ENCODE assay signal across 8 cellular contexts in the genomic region with DNA sequence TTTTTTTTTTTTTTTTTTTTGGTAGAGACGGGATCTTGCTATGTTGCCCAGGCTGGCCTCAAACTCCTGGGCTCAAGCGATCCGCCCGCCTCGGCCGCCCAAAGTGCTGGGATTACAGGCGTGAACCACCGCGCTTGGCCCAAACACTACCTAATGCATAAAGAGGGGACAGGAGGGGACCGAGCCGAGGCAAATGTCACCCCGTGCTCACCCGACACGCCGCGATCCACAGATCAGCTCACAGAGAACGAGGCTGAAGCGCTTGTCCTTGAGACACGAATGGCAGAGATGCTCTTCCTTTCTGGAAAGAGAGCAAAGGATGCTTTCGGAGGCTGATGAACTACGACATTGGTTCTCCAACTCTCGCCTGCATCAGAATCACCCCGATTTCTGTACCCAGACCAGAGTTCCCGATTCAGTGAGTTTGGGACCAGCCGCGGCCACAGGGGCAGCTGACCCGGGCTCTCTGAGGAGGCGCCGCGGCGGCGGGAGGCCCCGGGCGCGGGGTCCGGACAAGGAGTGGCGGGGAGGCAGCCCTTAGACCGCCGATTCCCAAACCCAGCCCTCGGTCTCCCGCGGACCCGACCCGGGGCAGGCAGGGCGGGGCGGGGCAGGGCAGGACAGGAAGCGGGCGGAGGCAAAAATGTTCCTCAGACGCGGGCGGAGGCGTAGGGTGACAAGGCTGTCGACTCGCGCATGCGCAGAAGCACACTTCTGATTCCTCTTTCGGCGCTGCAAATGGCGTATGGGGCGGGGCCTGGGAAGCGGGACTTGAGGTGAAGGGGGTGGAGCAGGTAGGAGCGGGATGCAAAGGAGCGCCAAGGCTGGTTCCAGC. TPM values are rescaled to one million over a fixed set of nuclear protein-coding genes. Genes with fewer than 3 reads are reported as not detected.
DNase-seq lines count a peak whose midpoint lies in the region; ATAC-seq and TF ChIP-seq lines count a peak whose summit lies in the region.

TSS of gene ZNF699 (minus strand) at position 700 of the 835 bp plus-strand sequence. CDS start 4,719 bp downstream, outside the sequence.

- TF ChIP-seq CTCF in KMS-11 (conservative IDR thresholded peaks at IDR 0.05; ENCODE audit: low read depth, low read length) (no peak), Peyer's patch (IDR thresholded peaks at IDR 0.05) (no peak), fibroblast of mammary gland (conservative IDR thresholded peaks at IDR 0.05; ENCODE audit: control insufficient read depth, insufficient read depth, low read depth, low read length) (no peak)

- no peaks in the 10 kb centered on the region for H3K79me2 ChIP-seq in KMS-11 (ENCODE audit: insufficient read depth, low read depth)

- POLR2A ChIA-PET in naive thymus-derived CD8-positive, alpha-beta T cell (lab: Charles Lee): interaction anchor here (0.6 to 4.9 kb wide), 10 partner anchors 14 to 518 kb away, joined by 3 to 32 read pairs (median 4); partner anchors contain the start of genes UBL5, ZNF266, ZNF559 and ZNF562

- H3K27ac ChIP-seq in KMS-11 (peak within 1 kb of the TSS; percentile 68), Peyer's patch (peak within 1 kb of the TSS; percentile 97 to 98 (median 97))

- H3K27ac Mint-ChIP-seq in naive thymus-derived CD8-positive, alpha-beta T cell: peak within 1 kb of the TSS; percentile 89 to 99 (median 96)
- peak within 1 kb of the TSS; percentile 96 for H3K27ac Mint-ChIP-seq in stimulated activated naive B cell treated with anti-CD40 and anti-IgM and Interleukin-4, amounts not matched to agents 10 μg/mL and 1 μg/mL and 100 μg/mL, for 72 hours

- H3K27me3 Mint-ChIP-seq in naive thymus-derived CD8-positive, alpha-beta T cell: peaks cover 0 to 2% (median 0%) of the 10 kb centered on the region in 5 donors
- H3K27me3 Mint-ChIP-seq in stimulated activated naive B cell treated with anti-CD40 and anti-IgM and Interleukin-4, amounts not matched to agents 10 μg/mL and 1 μg/mL and 100 μg/mL, for 72 hours: peaks cover 0 to 5% of the 10 kb centered on the region in 2 donors

- H3K36me3 Mint-ChIP-seq in naive thymus-derived CD8-positive, alpha-beta T cell: peaks cover 17 to 27% (median 22%) of the 10 kb centered on the region in 3 donors
- H3K36me3 Mint-ChIP-seq in stimulated activated naive B cell treated with anti-CD40 and anti-IgM and Interleukin-4, amounts not matched to agents 10 μg/mL and 1 μg/mL and 100 μg/mL, for 72 hours: peaks cover 12 to 19% of the 10 kb centered on the region in 2 donors

- DNase-seq in DMS79 (lab: John Stamatoyannopoulos, UW): peak; percentile 96
- DNase-seq in Peyer's patch: peak; percentile 96 to 99 (median 99)
- DNase-seq in activated T-helper 1 cell treated with anti-CD3 and anti-CD28 coated beads, Interleukin-2, amount 50 U/mL, for 16 hours (ENCODE audit: low read depth in 1 of 2, low spot score in 1 of 2): peak; percentile 97 to 98
- peak; percentile 96 for DNase-seq in fibroblast of mammary gland (ENCODE audit: low read depth)
- DNase-seq in naive thymus-derived CD8-positive, alpha-beta T cell: peak; percentile 96 to 100 (median 98)
- DNase-seq in stimulated activated naive B cell treated with anti-CD40 and anti-IgM and Interleukin-4, amounts not matched to agents 10 μg/mL and 1 μg/mL and 100 μg/mL, for 72 hours: peak; percentile 97

- peaks cover 0 to 4% (median under 1%) of the 10 kb centered on the region in 4 donors for H3K9me3 ChIP-seq in Peyer's patch

- ATAC-seq in GM21786 (IDR thresholded peaks at IDR 0.05; ENCODE audit: unreplicated experiment): peak; percentile 83
- peak; percentile 86 to 90 for ATAC-seq in naive thymus-derived CD8-positive, alpha-beta T cell
- ATAC-seq in stimulated activated naive B cell treated with anti-CD40 and anti-IgM and Interleukin-4, amounts not matched to agents 10 μg/mL and 1 μg/mL and 100 μg/mL, for 72 hours (replicated peaks): peak; percentile 89 to 91

- H3K9ac ChIP-seq in KMS-11: peak within 1 kb of the TSS; percentile 65; the same call in 1 of the 2 replicates

- H3K36me3 ChIP-seq in KMS-11 (ENCODE audit: insufficient read depth) (no peaks in the 10 kb centered on the region), Peyer's patch (peaks cover 0 to 3% (median 0%) of the 10 kb centered on the region in 3 donors)

- no peaks in the 10 kb centered on the region for H3K27me3 ChIP-seq in KMS-11 (ENCODE audit: insufficient read depth, low read depth)
- H3K27me3 ChIP-seq in Peyer's patch: no peaks in the 10 kb centered on the region

- H3K4me3 ChIP-seq in KMS-11 (IDR thresholded peaks at IDR 0.05; ENCODE audit: insufficient read depth, low read depth, low read length): no peak within 1 kb of the TSS
- H3K4me3 ChIP-seq in Peyer's patch: peak within 1 kb of the TSS; percentile 88 to 98 (median 91)
- H3K4me3 ChIP-seq in fibroblast of mammary gland (ENCODE audit: control insufficient read depth, low read depth, low read length): peak within 1 kb of the TSS; percentile 90

- peak within 1 kb of the TSS; percentile 99 for H2AFZ ChIP-seq in KMS-11 (ENCODE audit: low read depth)

- peaks cover 0 to 34% (median 12%) of the 10 kb centered on the region in 9 donors for H3K9me3 Mint-ChIP-seq in naive thymus-derived CD8-positive, alpha-beta T cell
- H3K9me3 Mint-ChIP-seq in stimulated activated naive B cell treated with anti-CD40 and anti-IgM and Interleukin-4, amounts not matched to agents 10 μg/mL and 1 μg/mL and 100 μg/mL, for 72 hours: peaks cover 0 to 3% of the 10 kb centered on the region in 2 donors

- peak within 1 kb of the TSS; percentile 43 for H3K4me2 ChIP-seq in KMS-11

- TF ChIP-seq POLR2A in Peyer's patch (IDR thresholded peaks at IDR 0.05): peak; percentile 73 to 74

- peaks cover 6 to 43% (median 34%) of the 10 kb centered on the region in 4 donors for H3K4me1 Mint-ChIP-seq in naive thymus-derived CD8-positive, alpha-beta T cell
- H3K4me1 Mint-ChIP-seq in stimulated activated naive B cell treated with anti-CD40 and anti-IgM and Interleukin-4, amounts not matched to agents 10 μg/mL and 1 μg/mL and 100 μg/mL, for 72 hours: peaks cover 7 to 19% of the 10 kb centered on the region in 2 donors

- peak within 1 kb of the TSS; percentile 92 to 98 (median 95) for H3K4me3 Mint-ChIP-seq in naive thymus-derived CD8-positive, alpha-beta T cell
- H3K4me3 Mint-ChIP-seq in stimulated activated naive B cell treated with anti-CD40 and anti-IgM and Interleukin-4, amounts not matched to agents 10 μg/mL and 1 μg/mL and 100 μg/mL, for 72 hours: peak within 1 kb of the TSS; percentile 92 to 93

- no peaks in the 10 kb centered on the region for H4K20me1 ChIP-seq in KMS-11 (ENCODE audit: insufficient read depth)

- peaks cover 16% of the 10 kb centered on the region for H3K4me1 ChIP-seq in KMS-11 (ENCODE audit: low read depth, poor library complexity, severe bottlenecking)
- H3K4me1 ChIP-seq in Peyer's patch: peaks cover 0 to 9% (median 0%) of the 10 kb centered on the region in 4 donors

RNA-seq across cellular contexts. Expression of gene ZNF699, which starts in this region (rescaled TPM):
- total RNA-seq in Peyer's patch: 10 to 100 TPM in 2 of 4 donors, 1 to 10 TPM in 2; 4.4 to 23.1 (median 9.0) TPM
- 10 to 100 TPM; 20.6 to 23.1 TPM for total RNA-seq in naive thymus-derived CD8-positive, alpha-beta T cell
- 10 to 100 TPM in 1 of 3 donors, 1 to 10 TPM in 2; 6.9 to 30.0 (median 8.8) TPM for polyA plus RNA-seq in naive thymus-derived CD8-positive, alpha-beta T cell
